Comparison of ENCODE assay signal across 8 cellular contexts in genomic region chr6:2875840-2876207, GRCh38.
DNase-seq lines count a peak whose midpoint lies in the region; ATAC-seq and TF ChIP-seq lines count a peak whose summit lies in the region.

No MANE protein-coding gene starts in this region.

- peak; percentile 20 for TF ChIP-seq POLR2A in GM18526 (IDR thresholded peaks at IDR 0.05; ENCODE audit: extremely low read depth, insufficient read length)

- in situ Hi-C loops in T47D (cut with HindIII; ENCODE audit: low pct_unique_long_range_greater_than_20kb, low sequenced_read_pairs) = no loop called here

- DNase-seq in RKO (ENCODE audit: low spot score) (peak; percentile 42), T47D (ENCODE audit: low read depth in 1 of 2, low spot score in 1 of 2) (peak; percentile 11 to 45), iPS-NIHi7 (ENCODE audit: extremely low spot score) (peak; percentile 53), NCI-H345 (lab: John Stamatoyannopoulos, UW) (no peak)
- DNase-seq in stimulated activated CD4-positive, alpha-beta T cell treated with anti-CD3 and anti-CD28 coated beads, Interleukin-2, amount 100 ng/mL, for 24 hours = peak; percentile 52 to 56

- no peak for ATAC-seq in HG02588 (IDR thresholded peaks at IDR 0.05; ENCODE audit: unreplicated experiment)
- no peak for ATAC-seq in GM18519 (IDR thresholded peaks at IDR 0.05; ENCODE audit: low FRiP score, unreplicated experiment)
